In the genomic region with DNA sequence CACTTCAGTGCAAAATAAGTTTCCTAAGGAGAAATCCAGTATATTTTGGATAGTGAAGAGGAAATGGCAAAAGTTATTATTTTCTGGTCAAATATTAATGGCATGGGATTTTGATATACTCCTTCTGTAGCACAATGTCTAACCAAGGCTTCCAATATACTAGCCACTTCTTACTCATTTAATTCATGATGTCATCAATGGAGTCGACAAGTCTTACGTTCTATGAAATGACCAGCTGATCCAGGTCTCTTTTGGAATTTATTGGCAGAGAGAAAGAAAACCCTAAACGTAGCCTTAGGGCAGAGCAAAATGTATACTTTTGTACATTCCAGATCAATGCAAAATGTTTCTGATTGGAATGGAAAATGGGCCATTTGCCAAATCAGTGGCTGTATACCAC, we compare ENCODE assay signal across 35 cellular contexts. TPM values are rescaled to one million over a fixed set of nuclear protein-coding genes. Genes with fewer than 3 reads are reported as not detected.
A peak's percentile ranks its signal among the peaks of the same experiment; 100 is the strongest.
DNase-seq lines count a peak whose midpoint lies in the region; ATAC-seq, FAIRE-seq and TF ChIP-seq lines count a peak whose summit lies in the region.
"Had no signal": no experiment of that assay in that cellular context is flagged by ENCODE, and none has a peak within 500 bp of the region (broad histone marks: within the 10 kb centered on the region; RNA-seq: fewer than 3 reads in every experiment).

No MANE protein-coding gene starts in this region.

- TF ChIP-seq RAD21 in HepG2 (CRISPR knock-in tag; IDR thresholded peaks at IDR 0.05) (no peak), K562 (CRISPR knock-in tag; conservative IDR thresholded peaks at IDR 0.05 in 1 of 2, IDR thresholded peaks at IDR 0.05 in 1 of 2) (no peak)

- H2AFZ ChIP-seq in HepG2 (ENCODE audit: low read length): no peak overlapping the region
- no peak overlapping the region for H2AFZ ChIP-seq in K562 (ENCODE audit: low read depth, low read length)

- no peak overlapping the region for H3K9ac ChIP-seq in HepG2 (ENCODE audit: insufficient read depth, low read depth, low read length)
- no peak overlapping the region for H3K9ac ChIP-seq in SK-N-MC (ENCODE audit: insufficient read length)
- no peak overlapping the region for H3K9ac ChIP-seq in K562 (ENCODE audit: insufficient read depth in 1 of 2, low read depth in 2 of 2, low read length in 2 of 2)
- H3K9ac ChIP-seq: BLaER1; BLaER1 treated with 17β-estradiol and CSF1 and Interleukin-3, amounts not matched to agents 10 nM and 100 nM had no signal

- no TSS peak for BruUV-seq in HepG2 (replicated peaks; lab: Mats Ljungman, UMichigan)
- BruUV-seq in K562 (replicated peaks; lab: Mats Ljungman, UMichigan): no TSS peak

- H3K36me3 ChIP-seq in HepG2 (replicated peaks in 1 of 2; ENCODE audit: control insufficient read depth in 1 of 2, insufficient read depth in 2 of 2, low read length in 2 of 2) (no peaks in the 10 kb centered on the region), right lobe of liver (no peaks in the 10 kb centered on the region), HEK293 (ENCODE audit: control insufficient read depth in 2 of 2, insufficient read depth in 1 of 2, low read length in 2 of 2) (no peaks in the 10 kb centered on the region), SK-N-MC (ENCODE audit: insufficient read depth, low read length) (no peaks in the 10 kb centered on the region; the same call in 1 of the 2 replicates), K562 (ENCODE audit: control insufficient read depth, insufficient read depth, low read length) (no peaks in the 10 kb centered on the region)
- H3K36me3 ChIP-seq: BE2C, BLaER1 had no signal

- ATAC-seq in HepG2 (no peak), right lobe of liver (no peak), K562 (no peak)
- ATAC-seq: A549; CD8-positive, alpha-beta T cell had no signal

- FAIRE-seq in HepG2 (lab: Jason Lieb, UNC) (no peak), K562 (lab: Jason Lieb, UNC) (no peak)
- FAIRE-seq: A204.1, A549, D721Med had no signal

- DNase-seq in HepG2 (ENCODE audit: low spot score): no peak
- no peak for DNase-seq in right lobe of liver
- DNase-seq in SK-N-MC (ENCODE audit: low read depth, low spot score): no peak
- no peak for DNase-seq in K562 (ENCODE audit: extremely low read depth in 1 of 4, low spot score in 3 of 4)
- no peak for DNase-seq in activated naive CD4-positive, alpha-beta T cell treated with Interleukin-2 at 50 U/mL for 16 hours
- DNase-seq in NK-92 (lab: John Stamatoyannopoulos, UW; ENCODE audit: unreplicated experiment): no peak
- no peak for DNase-seq in germinal center (ENCODE audit: low spot score)
- DNase-seq: 8988T; ACHN; AML-193; BE2C; C1 segment of cervical spinal cord; Caco-2; Calu3; CD4-positive, alpha-beta memory T cell; CD4-positive, alpha-beta T cell; CD4-positive, CD25-positive, alpha-beta regulatory T cell; CD8-positive, alpha-beta memory T cell; CD8-positive, alpha-beta T cell; COR-L47; DMS 273 treated with DMSO at 0.1 percent for 48 hours; DMS153; DMS53; DMS79; DMS79 treated with DMSO at 0.1 percent for 48 hours; DND-41; EL had no signal

- TF ChIP-seq POLR2A in HepG2 (IDR thresholded peaks at IDR 0.05; ENCODE audit: insufficient read depth in 1 of 2, low read depth in 2 of 2, low read length in 2 of 2) (no peak), right lobe of liver (IDR thresholded peaks at IDR 0.05) (no peak), K562 (conservative IDR thresholded peaks at IDR 0.05) (no peak)

- WGBS in HepG2 (ENCODE audit: low lambda C conversion rate): 94% methylated on average over 3 of the region's 3 CpGs
- WGBS in right lobe of liver (ENCODE audit: insufficient coverage, low coverage, low lambda C conversion rate, missing lambda C conversion rate): 74% methylated on average over 2 of the region's 3 CpGs
- WGBS in K562 (ENCODE audit: insufficient coverage, low coverage, missing lambda C conversion rate): 64% methylated on average over 3 of the region's 3 CpGs

- no peak overlapping the region for H3K4me3 ChIP-seq in HepG2 (replicated peaks in 1 of 3; ENCODE audit: insufficient read depth in 1 of 3, low read depth in 2 of 3, low read length in 3 of 3)
- H3K4me3 ChIP-seq in right lobe of liver: no peak overlapping the region
- H3K4me3 ChIP-seq in HEK293 (ENCODE audit: low read depth, low read length): no peak overlapping the region
- no peak overlapping the region for H3K4me3 ChIP-seq in SK-N-MC
- no peak overlapping the region for H3K4me3 ChIP-seq in K562
- H3K4me3 ChIP-seq: A549; BLaER1; BLaER1 treated with 17β-estradiol and CSF1 and Interleukin-3, amounts not matched to agents 10 nM and 100 nM had no signal

- no peaks in the 10 kb centered on the region for H3K9me1 ChIP-seq in K562 (ENCODE audit: control insufficient read depth, insufficient read depth, low read length)

- H4K20me1 ChIP-seq in HepG2 (ENCODE audit: insufficient read depth, low read length) (no peaks in the 10 kb centered on the region), K562 (replicated peaks; ENCODE audit: control insufficient read depth, insufficient read depth, low read length) (no peaks in the 10 kb centered on the region)
- H4K20me1 ChIP-seq: BLaER1; BLaER1 treated with 17β-estradiol and CSF1 and Interleukin-3, amounts not matched to agents 10 nM and 100 nM had no signal

- no peak overlapping the region for H3K27ac ChIP-seq in HepG2 (ENCODE audit: extremely low read length, insufficient read depth, low read length)
- no peak overlapping the region for H3K27ac ChIP-seq in right lobe of liver
- no peak overlapping the region for H3K27ac ChIP-seq in HEK293 (ENCODE audit: extremely low read depth, low read depth, low read length)
- H3K27ac ChIP-seq in SK-N-MC: peak overlapping the region; percentile 14; the same call in 1 of the 2 replicates
- H3K27ac ChIP-seq in K562 (ENCODE audit: extremely low read depth, low read depth, low read length): no peak overlapping the region
- H3K27ac ChIP-seq: 22Rv1; A549; BLaER1; BLaER1 treated with 17β-estradiol and CSF1 and Interleukin-3, amounts not matched to agents 10 nM and 100 nM; C4-2B had no signal

- CTCF ChIA-PET in HepG2 (lab: Yijun Ruan, JAX; ENCODE audit: low intra/inter-chr PET ratio, low total read pairs) (no interaction called here), HEK293 (lab: Yijun Ruan, JAX) (interaction anchor here (0.5 to 4.5 kb wide), 5 partner anchors 9 to 464 kb away, joined by 3 to 50 read pairs (median 3); a partner anchor contains a TSS), K562 (lab: Yijun Ruan, JAX; ENCODE audit: low intra/inter-chr PET ratio) (interaction anchor here (1.5 to 4.0 kb wide), 2 partner anchors 459 to 463 kb away, joined by 7 to 44 read pairs; no protein-coding TSS in a partner anchor)

- POLR2A ChIA-PET in HepG2 (lab: Yijun Ruan, JAX) (interaction anchor here (1.1 kb wide), 1 partner anchor 190 kb away, joined by 4 read pairs; no protein-coding TSS in a partner anchor), HEK293 (lab: Yijun Ruan, JAX) (interaction anchor here (0.6 kb wide), 1 partner anchor 773 kb away, joined by 4 read pairs; no protein-coding TSS in a partner anchor), K562 (lab: Yijun Ruan, JAX) (interaction anchor here (0.6 to 1.1 kb wide), 2 partner anchors 461 to 1050 kb away, joined by 3 read pairs; no protein-coding TSS in a partner anchor)

- H3K9me3 ChIP-seq in HepG2 (ENCODE audit: low read length) (peaks cover 13% of the 10 kb centered on the region), right lobe of liver (no peaks in the 10 kb centered on the region), HEK293 (ENCODE audit: control insufficient read depth, insufficient read depth, low read depth, low read length) (no peaks in the 10 kb centered on the region), SK-N-MC (ENCODE audit: low read depth, low read length) (peaks cover 10% of the 10 kb centered on the region), K562 (replicated peaks; ENCODE audit: control insufficient read depth, insufficient read depth, low read depth, low read length) (no peaks in the 10 kb centered on the region)
- H3K9me3 ChIP-seq: BE2C had no signal

- in situ Hi-C loops in HepG2 (cut with HindIII; ENCODE audit: extremely low pct_ligation_motif_present, low pct_unique_long_range_greater_than_20kb): loop anchor here (5.0 to 10.0 kb wide), 2 partner anchors 262 to 335 kb away; no protein-coding TSS in a partner anchor
- in situ Hi-C loops in K562 (cut with MboI): loop anchor here (25.0 kb wide), 1 partner anchor 275 kb away; a partner anchor contains a TSS

- H3K4me1 ChIP-seq in HepG2 (ENCODE audit: insufficient read depth, low read length): peaks cover 14% of the 10 kb centered on the region
- no peaks in the 10 kb centered on the region for H3K4me1 ChIP-seq in right lobe of liver
- H3K4me1 ChIP-seq in HEK293 (ENCODE audit: control insufficient read depth, insufficient read depth, low read length): no peaks in the 10 kb centered on the region
- H3K4me1 ChIP-seq in K562 (replicated peaks in 1 of 2; ENCODE audit: control insufficient read depth in 2 of 2, insufficient read depth in 2 of 2, low read length in 2 of 2): peaks cover 0 to 15% of the 10 kb centered on the region in 2 experiments; a peak in 2 of 5 replicates
- H3K4me1 ChIP-seq: A549, BE2C, BLaER1 had no signal

- intact Hi-C loops in HepG2 (cut with micrococcal nuclease; ENCODE audit: unreplicated experiment): loop anchor here (10.0 kb wide), 1 partner anchor 152 kb away; no protein-coding TSS in a partner anchor
- intact Hi-C loops in right lobe of liver (cut with DNase I): loop anchor here in 1 of 2 donors (5.0 kb wide), 1 partner anchor 465 kb away; no protein-coding TSS in a partner anchor
- intact Hi-C loops in K562 (cut with micrococcal nuclease): loop anchor here (5.0 kb wide), 1 partner anchor 265 kb away; no protein-coding TSS in a partner anchor

- no peak overlapping the region for H3K4me2 ChIP-seq in HepG2 (ENCODE audit: low read depth, low read length)
- H3K4me2 ChIP-seq in K562 (ENCODE audit: insufficient read depth, low read length): no peak overlapping the region
- H3K4me2 ChIP-seq: A549; BLaER1; BLaER1 treated with 17β-estradiol and CSF1 and Interleukin-3, amounts not matched to agents 10 nM and 100 nM had no signal

- H3K79me2 ChIP-seq in HepG2 (ENCODE audit: insufficient read depth, low read length): no peaks in the 10 kb centered on the region
- H3K79me2 ChIP-seq in K562 (ENCODE audit: control insufficient read depth, insufficient read depth, low read length): no peaks in the 10 kb centered on the region

- no peak for TF ChIP-seq CTCF in HepG2 (CRISPR knock-in tag; IDR thresholded peaks at IDR 0.05)
- no peak for TF ChIP-seq CTCF in right lobe of liver (IDR thresholded peaks at IDR 0.05)
- no peak for TF ChIP-seq CTCF in HEK293 (tag by site-specific recombination; IDR thresholded peaks at IDR 0.05)
- no peak for TF ChIP-seq CTCF in K562 (IDR thresholded peaks at IDR 0.05 in 2 of 3, conservative IDR thresholded peaks at IDR 0.05 in 1 of 3; ENCODE audit: insufficient read depth in 2 of 3, low read depth in 1 of 3, low read length in 3 of 3)

- H3K27me3 ChIP-seq in HepG2 (ENCODE audit: control insufficient read depth in 1 of 2, insufficient read depth in 2 of 2, low read length in 2 of 2) (no peaks in the 10 kb centered on the region), right lobe of liver (no peaks in the 10 kb centered on the region), K562 (ENCODE audit: control insufficient read depth in 2 of 2, insufficient read depth in 2 of 2, low read length in 2 of 2) (no peaks in the 10 kb centered on the region)
- H3K27me3 ChIP-seq: BE2C; BLaER1; BLaER1 treated with 17β-estradiol and CSF1 and Interleukin-3, amounts not matched to agents 10 nM and 100 nM had no signal

- TF ChIP-seq EP300 in HepG2 (IDR thresholded peaks at IDR 0.05; ENCODE audit: low read depth in 2 of 2, low read length in 2 of 2): no peak
- TF ChIP-seq EP300 in HepG2 (CRISPR knock-in tag; IDR thresholded peaks at IDR 0.05; ENCODE audit: borderline replicate concordance): no peak
- no peak for TF ChIP-seq EP300 in K562 (IDR thresholded peaks at IDR 0.05; ENCODE audit: low read length)

RNA-seq across cellular contexts. Expression of a gene that starts 8.3 kb away (rescaled TPM):
- total RNA-seq in HepG2 (2016; rRNA removed; fragmentation: Illumina TruSeq; extraction: Trizol) (0.02 TPM in 1 of 2 replicates, not detected in the other), right lobe of liver (1 to 10 TPM; 1.7 to 4.0 (median 2.0) TPM), K562 (2014; rRNA removed) (0.12 and 0.45 TPM in 2 replicates), K562 (2014; rRNA removed; fragmentation: Illumina TruSeq; extraction: Trizol) (0.15 TPM in 1 of 2 replicates, not detected in the other), K562 (2015; rRNA removed; fragmentation: Illumina TruSeq; extraction: Trizol) (not detected in 2 replicates), K562 (2021) (0.09 and 0.16 TPM in 2 replicates)
- total RNA-seq in HepG2 (2016; cell fraction: cytosol; rRNA removed; fragmentation: Illumina TruSeq; extraction: Trizol; ENCODE audit: low read depth): 0.09 TPM in 1 of 2 replicates, not detected in the other
- 0.17 TPM in 1 of 2 replicates, not detected in the other for total RNA-seq in HepG2 (2016; cell fraction: insoluble cytoplasmic fraction; rRNA removed; fragmentation: Illumina TruSeq; extraction: Trizol)
- 0.28 and 0.53 TPM in 2 replicates for total RNA-seq in HepG2 (2016; cell fraction: membrane; rRNA removed; fragmentation: Illumina TruSeq; extraction: Trizol)
- 0.12 and 0.13 TPM in 2 replicates for total RNA-seq in HepG2 (2016; cell fraction: nucleus; rRNA removed; fragmentation: Illumina TruSeq; extraction: Trizol)
- polyA plus RNA-seq in HepG2 (2011; rRNA removed) (0.08 and 0.12 TPM in 2 replicates), K562 (2011; rRNA removed) (0.03 and 0.04 TPM in 2 replicates), K562 (2014; fragmentation: Illumina TruSeq; extraction: Trizol) (0.15 TPM in 1 of 2 replicates, not detected in the other), K562 (2014; fragmentation: Nextera tagmentation; extraction: Ambion mirVana) (under 1 TPM; 0.13 to 0.17 TPM), K562 (2014; rRNA removed) (0.36 TPM in 1 of 2 replicates, not detected in the other)
- polyA plus RNA-seq in HepG2 (2011; cell fraction: cytosol; rRNA removed): not detected in 2 replicates
- polyA plus RNA-seq in HepG2 (2011; cell fraction: nucleus; rRNA removed): 0.32 and 0.68 TPM in 2 replicates
- polyA plus RNA-seq in HepG2 (2012): 0.27 and 0.56 TPM in 2 replicates
- polyA plus RNA-seq in HepG2 (2016; cell fraction: cytosol; fragmentation: Illumina TruSeq; extraction: Trizol; ENCODE audit: low read depth): not detected in 2 replicates
- not detected in 2 replicates for polyA plus RNA-seq in HepG2 (2016; cell fraction: insoluble cytoplasmic fraction; fragmentation: Illumina TruSeq; extraction: Trizol; ENCODE audit: low read depth)
- not detected in 2 replicates for polyA plus RNA-seq in HepG2 (2016; cell fraction: membrane; fragmentation: Illumina TruSeq; extraction: Trizol; ENCODE audit: low read depth)
- 0.21 and 0.51 TPM in 2 replicates for polyA plus RNA-seq in HepG2 (2016; cell fraction: nucleus; fragmentation: Illumina TruSeq; extraction: Trizol; ENCODE audit: insufficient read depth, low read depth)
- polyA minus RNA-seq in HepG2 (2011; rRNA and poly(A)+ RNA removed; ENCODE audit: low replicate concordance): 0.14 and 0.19 TPM in 2 replicates
- not detected in 2 replicates for polyA minus RNA-seq in HepG2 (2011; cell fraction: cytosol; rRNA and poly(A)+ RNA removed)
- polyA minus RNA-seq in HepG2 (2011; cell fraction: nucleus; rRNA and poly(A)+ RNA removed): 1.2 and 1.5 TPM in 2 replicates
- 0.16 TPM in 1 of 2 replicates, not detected in the other for total RNA-seq in K562 (2011; cell fraction: chromatin; rRNA removed; ENCODE audit: low replicate concordance)
- not detected in 2 replicates for total RNA-seq in K562 (2011; cell fraction: nucleolus; rRNA removed)
- not detected in 2 replicates for total RNA-seq in K562 (2011; cell fraction: nucleoplasm; rRNA removed)
- 0.03 and 0.04 TPM in 2 replicates for polyA plus RNA-seq in K562 (2011; cell fraction: cytosol; rRNA removed)
- polyA plus RNA-seq in K562 (2011; cell fraction: nucleus; rRNA removed): 0.08 TPM in 1 of 2 replicates, not detected in the other
- polyA plus RNA-seq in K562 (2012): 0.05 and 0.10 TPM in 2 replicates
- not detected in 2 replicates for polyA minus RNA-seq in K562 (2011; rRNA and poly(A)+ RNA removed)
- not detected in 2 replicates for polyA minus RNA-seq in K562 (2011; cell fraction: cytosol; rRNA and poly(A)+ RNA removed)
- polyA minus RNA-seq in K562 (2011; cell fraction: nucleus; rRNA and poly(A)+ RNA removed): 0.11 TPM in 1 of 2 replicates, not detected in the other
- total RNA-seq: Caco-2 had no signal
- polyA plus RNA-seq: CD4-positive, alpha-beta memory T cell; CD8-positive, alpha-beta memory T cell had no signal
